1 cellular context compared by ENCODE assay signal in the genomic region with DNA sequence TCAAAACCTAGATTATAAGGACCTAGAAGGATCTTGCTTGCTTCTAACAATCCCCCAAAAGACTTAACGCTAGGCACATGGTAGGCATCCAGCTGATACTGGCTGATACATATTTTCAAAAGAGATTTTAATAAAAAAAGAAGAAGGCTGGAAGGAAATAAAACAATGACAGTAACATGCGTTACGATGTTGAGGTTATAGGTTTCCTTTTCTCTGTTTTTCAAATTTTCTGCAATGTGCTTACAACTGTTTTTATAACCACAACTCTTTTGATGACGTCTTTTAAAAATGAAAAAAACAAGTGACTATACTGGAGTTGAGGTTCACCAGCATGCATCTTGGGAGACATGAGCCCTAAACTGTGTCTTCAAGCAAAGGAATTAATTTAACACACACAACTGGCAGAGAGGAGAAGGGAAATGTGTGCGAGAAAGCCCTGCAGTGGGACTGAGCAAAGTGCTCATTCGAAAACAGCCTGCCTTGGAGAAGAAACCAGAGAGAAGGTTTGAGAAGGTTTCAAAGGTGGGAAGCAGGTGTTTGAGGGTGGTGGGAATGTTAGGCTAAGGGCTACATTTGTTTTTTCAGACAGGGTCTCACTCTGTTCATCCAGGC.
TF ChIP-seq lines count a peak whose summit lies in the region.

No MANE protein-coding gene starts in this region.

TF ChIP-seq in GM23338, 12 proteins besides CTCF, POLR2A, EP300 and RAD21 (continued from another document):
- TF ChIP-seq, protein P1, sequence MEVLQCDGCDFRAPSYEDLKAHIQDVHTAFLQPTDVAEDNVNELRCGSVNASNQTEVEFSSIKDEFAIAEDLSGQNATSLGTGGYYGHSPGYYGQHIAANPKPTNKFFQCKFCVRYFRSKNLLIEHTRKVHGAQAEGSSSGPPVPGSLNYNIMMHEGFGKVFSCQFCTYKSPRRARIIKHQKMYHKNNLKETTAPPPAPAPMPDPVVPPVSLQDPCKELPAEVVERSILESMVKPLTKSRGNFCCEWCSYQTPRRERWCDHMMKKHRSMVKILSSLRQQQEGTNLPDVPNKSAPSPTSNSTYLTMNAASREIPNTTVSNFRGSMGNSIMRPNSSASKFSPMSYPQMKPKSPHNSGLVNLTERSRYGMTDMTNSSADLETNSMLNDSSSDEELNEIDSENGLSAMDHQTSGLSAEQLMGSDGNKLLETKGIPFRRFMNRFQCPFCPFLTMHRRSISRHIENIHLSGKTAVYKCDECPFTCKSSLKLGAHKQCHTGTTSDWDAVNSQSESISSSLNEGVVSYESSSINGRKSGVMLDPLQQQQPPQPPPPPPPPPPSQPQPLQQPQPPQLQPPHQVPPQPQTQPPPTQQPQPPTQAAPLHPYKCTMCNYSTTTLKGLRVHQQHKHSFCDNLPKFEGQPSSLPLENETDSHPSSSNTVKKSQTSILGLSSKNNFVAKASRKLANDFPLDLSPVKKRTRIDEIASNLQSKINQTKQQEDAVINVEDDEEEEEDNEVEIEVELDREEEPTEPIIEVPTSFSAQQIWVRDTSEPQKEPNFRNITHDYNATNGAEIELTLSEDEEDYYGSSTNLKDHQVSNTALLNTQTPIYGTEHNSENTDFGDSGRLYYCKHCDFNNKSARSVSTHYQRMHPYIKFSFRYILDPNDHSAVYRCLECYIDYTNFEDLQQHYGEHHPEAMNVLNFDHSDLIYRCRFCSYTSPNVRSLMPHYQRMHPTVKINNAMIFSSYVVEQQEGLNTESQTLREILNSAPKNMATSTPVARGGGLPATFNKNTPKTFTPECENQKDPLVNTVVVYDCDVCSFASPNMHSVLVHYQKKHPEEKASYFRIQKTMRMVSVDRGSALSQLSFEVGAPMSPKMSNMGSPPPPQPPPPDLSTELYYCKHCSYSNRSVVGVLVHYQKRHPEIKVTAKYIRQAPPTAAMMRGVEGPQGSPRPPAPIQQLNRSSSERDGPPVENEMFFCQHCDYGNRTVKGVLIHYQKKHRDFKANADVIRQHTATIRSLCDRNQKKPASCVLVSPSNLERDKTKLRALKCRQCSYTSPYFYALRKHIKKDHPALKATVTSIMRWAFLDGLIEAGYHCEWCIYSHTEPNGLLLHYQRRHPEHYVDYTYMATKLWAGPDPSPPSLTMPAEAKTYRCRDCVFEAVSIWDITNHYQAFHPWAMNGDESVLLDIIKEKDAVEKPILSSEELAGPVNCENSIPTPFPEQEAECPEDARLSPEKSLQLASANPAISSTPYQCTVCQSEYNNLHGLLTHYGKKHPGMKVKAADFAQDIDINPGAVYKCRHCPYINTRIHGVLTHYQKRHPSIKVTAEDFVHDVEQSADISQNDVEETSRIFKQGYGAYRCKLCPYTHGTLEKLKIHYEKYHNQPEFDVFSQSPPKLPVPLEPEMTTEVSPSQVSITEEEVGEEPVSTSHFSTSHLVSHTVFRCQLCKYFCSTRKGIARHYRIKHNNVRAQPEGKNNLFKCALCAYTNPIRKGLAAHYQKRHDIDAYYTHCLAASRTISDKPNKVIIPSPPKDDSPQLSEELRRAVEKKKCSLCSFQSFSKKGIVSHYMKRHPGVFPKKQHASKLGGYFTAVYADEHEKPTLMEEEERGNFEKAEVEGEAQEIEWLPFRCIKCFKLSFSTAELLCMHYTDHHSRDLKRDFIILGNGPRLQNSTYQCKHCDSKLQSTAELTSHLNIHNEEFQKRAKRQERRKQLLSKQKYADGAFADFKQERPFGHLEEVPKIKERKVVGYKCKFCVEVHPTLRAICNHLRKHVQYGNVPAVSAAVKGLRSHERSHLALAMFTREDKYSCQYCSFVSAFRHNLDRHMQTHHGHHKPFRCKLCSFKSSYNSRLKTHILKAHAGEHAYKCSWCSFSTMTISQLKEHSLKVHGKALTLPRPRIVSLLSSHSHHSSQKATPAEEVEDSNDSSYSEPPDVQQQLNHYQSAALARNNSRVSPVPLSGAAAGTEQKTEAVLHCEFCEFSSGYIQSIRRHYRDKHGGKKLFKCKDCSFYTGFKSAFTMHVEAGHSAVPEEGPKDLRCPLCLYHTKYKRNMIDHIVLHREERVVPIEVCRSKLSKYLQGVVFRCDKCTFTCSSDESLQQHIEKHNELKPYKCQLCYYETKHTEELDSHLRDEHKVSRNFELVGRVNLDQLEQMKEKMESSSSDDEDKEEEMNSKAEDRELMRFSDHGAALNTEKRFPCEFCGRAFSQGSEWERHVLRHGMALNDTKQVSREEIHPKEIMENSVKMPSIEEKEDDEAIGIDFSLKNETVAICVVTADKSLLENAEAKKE (CRISPR knock-in tag; IDR thresholded peaks at IDR 0.05) = no peak
- no peak for TF ChIP-seq CREB1 (CRISPR knock-in tag; IDR thresholded peaks at IDR 0.05; ENCODE audit: low read depth)
